Comparison of ENCODE assay signal across 19 cellular contexts in the genomic region with DNA sequence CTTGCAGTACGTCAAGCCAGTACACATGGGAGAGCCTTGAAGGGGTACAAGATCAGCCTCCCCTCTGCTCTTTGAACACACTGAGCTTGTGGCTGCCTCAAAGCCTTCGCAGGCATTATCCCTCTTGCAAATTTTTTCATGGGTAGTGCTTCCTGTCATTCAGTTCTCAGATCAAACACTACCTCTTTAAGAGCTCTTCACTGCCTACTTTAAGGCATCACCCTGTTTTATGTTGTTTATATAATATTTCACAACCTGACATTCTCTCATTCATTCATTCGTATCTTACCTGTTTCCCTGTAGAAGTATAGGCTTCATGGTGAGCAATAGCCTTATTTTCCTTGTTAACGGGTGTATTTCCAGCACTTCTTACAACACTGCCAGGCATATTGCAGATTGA.
DNase-seq lines count a peak whose midpoint lies in the region; ATAC-seq and TF ChIP-seq lines count a peak whose summit lies in the region.
"Had no signal": no experiment of that assay in that cellular context is flagged by ENCODE, and none has a peak within 500 bp of the region (broad histone marks: within the 10 kb centered on the region; RNA-seq: fewer than 3 reads in every experiment).

No MANE protein-coding gene starts in this region.

- no peaks in the 10 kb centered on the region for H3K36me3 ChIP-seq in lung (ENCODE audit: control insufficient read depth in 2 of 2, insufficient read depth in 2 of 2, low read length in 2 of 2)
- H3K36me3 ChIP-seq: BLaER1, HAP-1 had no signal

- no peak overlapping the region for H3K4me3 Mint-ChIP-seq in natural killer cell treated with Interleukin-12 subunit alpha and Interleukin-12 subunit beta and Interleukin-15 and Interleukin-18, amount 100 ng/mL, for 72 hours
- H3K4me3 Mint-ChIP-seq in stimulated activated naive B cell treated with anti-CD40 and anti-IgM and Interleukin-4, amounts not matched to agents 10 μg/mL and 1 μg/mL and 100 μg/mL, for 72 hours = no peak overlapping the region
- H3K4me3 Mint-ChIP-seq: B cell; CD4-positive, CD25-positive, alpha-beta regulatory T cell; CD8-positive, alpha-beta T cell; HFFc6 had no signal

- H3K27me3 Mint-ChIP-seq in natural killer cell treated with Interleukin-12 subunit alpha and Interleukin-12 subunit beta and Interleukin-15 and Interleukin-18, amount 100 ng/mL, for 72 hours = peaks cover 0 to 7% of the 10 kb centered on the region in 2 donors
- H3K27me3 Mint-ChIP-seq in stimulated activated naive B cell treated with anti-CD40 and anti-IgM and Interleukin-4, amounts not matched to agents 10 μg/mL and 1 μg/mL and 100 μg/mL, for 72 hours = no peaks in the 10 kb centered on the region
- H3K27me3 Mint-ChIP-seq: CD4-positive, CD25-positive, alpha-beta regulatory T cell had no signal

- TF ChIP-seq CTCF in lung (IDR thresholded peaks at IDR 0.05; ENCODE audit: control extremely low read depth, extremely low read depth) = no peak

- DNase-seq in DMS53 (lab: John Stamatoyannopoulos, UW) (peak; percentile 11), DMS53 treated with DMSO at 0.1 percent for 48 hours (lab: John Stamatoyannopoulos, UW; ENCODE audit: unreplicated experiment) (no peak), NCI-H2029 treated with DMSO at 0.1 percent for 48 hours (lab: John Stamatoyannopoulos, UW) (peak; percentile 13), lung (ENCODE audit: low spot score) (no peak)
- no peak for DNase-seq in natural killer cell treated with Interleukin-12 subunit alpha and Interleukin-12 subunit beta and Interleukin-15 and Interleukin-18, amount 100 ng/mL, for 72 hours (ENCODE audit: low spot score)
- no peak for DNase-seq in stimulated activated naive B cell treated with anti-CD40 and anti-IgM and Interleukin-4, amounts not matched to agents 10 μg/mL and 1 μg/mL and 100 μg/mL, for 72 hours
- DNase-seq: Caco-2; CD4-positive, CD25-positive, alpha-beta regulatory T cell; CD8-positive, alpha-beta T cell; DMS153; DMS79 treated with DMSO at 0.1 percent for 48 hours; GF-D8; GOT3; HFFc6 had no signal

- H3K27ac ChIP-seq in lung (ENCODE audit: low read depth in 1 of 2, low read length in 1 of 2) = no peak overlapping the region
- H3K27ac ChIP-seq: 22Rv1, BLaER1, C4-2B had no signal

- no peak overlapping the region for H3K4me3 ChIP-seq in lung
- H3K4me3 ChIP-seq: BLaER1, HAP-1 had no signal

- H3K27me3 ChIP-seq in lung (ENCODE audit: control insufficient read depth, insufficient read depth) = no peaks in the 10 kb centered on the region
- H3K27me3 ChIP-seq: BLaER1 had no signal

- no peaks in the 10 kb centered on the region for H3K36me3 Mint-ChIP-seq in natural killer cell treated with Interleukin-12 subunit alpha and Interleukin-12 subunit beta and Interleukin-15 and Interleukin-18, amount 100 ng/mL, for 72 hours
- no peaks in the 10 kb centered on the region for H3K36me3 Mint-ChIP-seq in stimulated activated naive B cell treated with anti-CD40 and anti-IgM and Interleukin-4, amounts not matched to agents 10 μg/mL and 1 μg/mL and 100 μg/mL, for 72 hours
- H3K36me3 Mint-ChIP-seq: CD4-positive, CD25-positive, alpha-beta regulatory T cell; CD8-positive, alpha-beta T cell had no signal

- WGBS in lung, 2 donors = 54 to 62% methylated on average over 4 of the region's 4 CpGs

- H3K27ac Mint-ChIP-seq in natural killer cell treated with Interleukin-12 subunit alpha and Interleukin-12 subunit beta and Interleukin-15 and Interleukin-18, amount 100 ng/mL, for 72 hours = no peak overlapping the region
- H3K27ac Mint-ChIP-seq in stimulated activated naive B cell treated with anti-CD40 and anti-IgM and Interleukin-4, amounts not matched to agents 10 μg/mL and 1 μg/mL and 100 μg/mL, for 72 hours = no peak overlapping the region
- H3K27ac Mint-ChIP-seq: B cell; CD4-positive, CD25-positive, alpha-beta regulatory T cell; CD8-positive, alpha-beta T cell; HFFc6 had no signal

- peaks cover 4% of the 10 kb centered on the region for H3K9me3 Mint-ChIP-seq in natural killer cell treated with Interleukin-12 subunit alpha and Interleukin-12 subunit beta and Interleukin-15 and Interleukin-18, amount 100 ng/mL, for 72 hours
- no peaks in the 10 kb centered on the region for H3K9me3 Mint-ChIP-seq in stimulated activated naive B cell treated with anti-CD40 and anti-IgM and Interleukin-4, amounts not matched to agents 10 μg/mL and 1 μg/mL and 100 μg/mL, for 72 hours
- H3K9me3 Mint-ChIP-seq: CD8-positive, alpha-beta T cell had no signal

- peaks cover 0 to 12% of the 10 kb centered on the region in 2 donors for H3K4me1 ChIP-seq in lung (ENCODE audit: control insufficient read depth in 2 of 2, insufficient read depth in 2 of 2, low read length in 2 of 2)
- H3K4me1 ChIP-seq: BLaER1, Caco-2, HAP-1 had no signal

- peaks cover 0 to 7% of the 10 kb centered on the region in 2 donors for H3K4me1 Mint-ChIP-seq in natural killer cell treated with Interleukin-12 subunit alpha and Interleukin-12 subunit beta and Interleukin-15 and Interleukin-18, amount 100 ng/mL, for 72 hours (ENCODE audit: low read depth in 2 of 2)
- no peaks in the 10 kb centered on the region for H3K4me1 Mint-ChIP-seq in stimulated activated naive B cell treated with anti-CD40 and anti-IgM and Interleukin-4, amounts not matched to agents 10 μg/mL and 1 μg/mL and 100 μg/mL, for 72 hours
- H3K4me1 Mint-ChIP-seq: B cell; CD4-positive, CD25-positive, alpha-beta regulatory T cell had no signal

- ATAC-seq in lung (ENCODE audit: insufficient read depth, low FRiP score) = peak; percentile 45
- no peak for ATAC-seq in natural killer cell treated with Interleukin-12 subunit alpha and Interleukin-12 subunit beta and Interleukin-15 and Interleukin-18, amount 100 ng/mL, for 72 hours
- ATAC-seq in stimulated activated naive B cell treated with anti-CD40 and anti-IgM and Interleukin-4, amounts not matched to agents 10 μg/mL and 1 μg/mL and 100 μg/mL, for 72 hours (replicated peaks) = no peak
- ATAC-seq: CD8-positive, alpha-beta T cell had no signal

- H3K9me3 ChIP-seq in lung (ENCODE audit: control insufficient read depth in 2 of 2, insufficient read depth in 1 of 2, low read length in 1 of 2) = no peaks in the 10 kb centered on the region
- H3K9me3 ChIP-seq: BLaER1, Caco-2, HAP-1 had no signal

Comparison
In these comparisons a context has a peak if more than half of its experiments do, and no peak if none do; other contexts are left out.
1. DNase-seq: peak in DMS53 (single experiment) and NCI-H2029 treated with DMSO at 0.1 percent for 48 hours (single experiment); none in DMS53 treated with DMSO at 0.1 percent for 48 hours (single experiment), lung (single experiment), natural killer cell treated with Interleukin-12 subunit alpha and Interleukin-12 subunit beta and Interleukin-15 and Interleukin-18, amount 100 ng/mL, for 72 hours (single experiment) and stimulated activated naive B cell treated with anti-CD40 and anti-IgM and Interleukin-4, amounts not matched to agents 10 μg/mL and 1 μg/mL and 100 μg/mL, for 72 hours (single experiment).